ENCODE assay signal across 1 cellular context in the genomic region with DNA sequence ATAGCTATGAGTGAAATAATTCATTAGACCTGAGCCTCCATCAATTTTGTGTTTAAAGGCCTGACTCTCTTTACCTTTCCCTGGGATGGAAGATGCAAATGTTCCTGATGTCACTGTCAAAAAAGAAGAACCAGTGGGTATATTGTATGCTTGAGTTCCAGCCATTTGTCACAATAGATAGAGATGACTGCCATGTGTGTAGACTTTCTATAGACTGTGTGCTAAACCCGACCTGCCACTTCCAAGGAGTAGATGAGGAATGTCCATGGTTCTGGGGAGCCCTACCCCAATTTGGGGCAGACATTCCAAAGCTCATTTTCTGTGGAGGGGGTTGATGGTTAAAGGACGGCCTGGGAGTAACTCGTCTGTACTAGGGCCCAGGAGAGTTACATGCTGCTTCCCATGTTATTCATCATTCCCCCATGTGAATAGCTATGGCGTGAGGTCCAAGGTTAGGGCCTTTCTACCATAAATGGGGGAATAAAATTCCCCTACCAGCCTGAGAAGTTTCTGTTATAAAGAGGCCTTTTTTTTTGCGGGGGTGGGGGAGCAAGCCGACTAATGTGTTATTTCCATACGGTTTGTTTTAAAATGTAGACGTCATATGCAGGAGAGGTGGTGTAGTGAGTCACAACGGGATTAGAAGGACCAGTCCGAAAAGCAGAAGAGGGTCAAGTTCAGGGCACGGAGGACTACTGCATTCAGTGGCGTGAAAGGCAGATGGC.
A peak's percentile ranks its signal among the peaks of the same experiment; 100 is the strongest.
TF ChIP-seq lines count a peak whose summit lies in the region.

No MANE protein-coding gene starts in this region.

TF ChIP-seq in GM12878, 131 proteins besides CTCF, POLR2A, EP300 and RAD21 (continued from another document and continues in another):
- TF ChIP-seq NR2C2 (IDR thresholded peaks at IDR 0.05; ENCODE audit: borderline replicate concordance, control insufficient read depth, insufficient read length, low read depth) (no peak), CREM (IDR thresholded peaks at IDR 0.05; ENCODE audit: low read depth) (peak; percentile 87; the same call in 1 of the 2 replicates), IKZF1 (conservative IDR thresholded peaks at IDR 0.05) (peak; percentile 82), TBL1XR1 (IDR thresholded peaks at IDR 0.05; ENCODE audit: low read depth, low read length) (no peak), RAD51 (IDR thresholded peaks at IDR 0.05) (no peak), IRF4 (IDR thresholded peaks at IDR 0.05; ENCODE audit: low read depth, low read length) (peak; percentile 46; the same call in 1 of the 2 replicates), JUND (IDR thresholded peaks at IDR 0.05; ENCODE audit: low read depth, low read length) (no peak), ZNF24 (IDR thresholded peaks at IDR 0.05) (no peak), ZBED1 (IDR thresholded peaks at IDR 0.05; ENCODE audit: borderline replicate concordance) (0 out of 2 replicates have a peak, but pooled peaks have one; percentile 59), NFXL1 (IDR thresholded peaks at IDR 0.05; ENCODE audit: borderline replicate concordance) (no peak), EZH2 (IDR thresholded peaks at IDR 0.05; ENCODE audit: borderline replicate concordance, control insufficient read depth, low read depth, low read length) (no peak), HDAC6 (IDR thresholded peaks at IDR 0.05; ENCODE audit: unreplicated experiment) (no peak), MXI1 (IDR thresholded peaks at IDR 0.05; ENCODE audit: low read depth, low read length) (no peak), NFYA (IDR thresholded peaks at IDR 0.05; ENCODE audit: borderline replicate concordance, low read depth, low read length) (no peak), HDAC2 (IDR thresholded peaks at IDR 0.05) (no peak), MYB (IDR thresholded peaks at IDR 0.05; ENCODE audit: borderline replicate concordance, low read depth, low read length) (no peak), NFIC (IDR thresholded peaks at IDR 0.05; ENCODE audit: low read depth, low read length) (peak; percentile 89), NR2F1 (conservative IDR thresholded peaks at IDR 0.05) (peak; percentile 94), SP1 (IDR thresholded peaks at IDR 0.05; ENCODE audit: low read depth, low read length) (peak; percentile 28), BCL3 (IDR thresholded peaks at IDR 0.05; ENCODE audit: borderline replicate concordance, insufficient read depth, low read depth, low read length, poor library complexity, severe bottlenecking) (peak; percentile 81), RCOR1 (conservative IDR thresholded peaks at IDR 0.05; ENCODE audit: low read depth, low read length) (no peak), STAT1 (conservative IDR thresholded peaks at IDR 0.05) (no peak), MTA2 (IDR thresholded peaks at IDR 0.05; ENCODE audit: low read depth) (peak; percentile 64; the same call in 1 of the 2 replicates), TCF7 (IDR thresholded peaks at IDR 0.05; ENCODE audit: borderline replicate concordance) (peak; percentile 14; the same call in 1 of the 2 replicates), NBN (IDR thresholded peaks at IDR 0.05) (peak; percentile 75; the same call in 1 of the 2 replicates), POU2F2 (IDR thresholded peaks at IDR 0.05; ENCODE audit: borderline replicate concordance, low read depth, low read length) (no peak; the same call in 2 of the 3 replicates), BACH1 (IDR thresholded peaks at IDR 0.05; ENCODE audit: borderline replicate concordance) (no peak), KAT2A (conservative IDR thresholded peaks at IDR 0.05; ENCODE audit: control insufficient read depth, low read depth, low read length) (no peak), GABPA (IDR thresholded peaks at IDR 0.05; ENCODE audit: low read depth) (no peak), ZBTB11 (CRISPR knock-in tag; IDR thresholded peaks at IDR 0.05) (no peak)
- TF ChIP-seq, protein P1, sequence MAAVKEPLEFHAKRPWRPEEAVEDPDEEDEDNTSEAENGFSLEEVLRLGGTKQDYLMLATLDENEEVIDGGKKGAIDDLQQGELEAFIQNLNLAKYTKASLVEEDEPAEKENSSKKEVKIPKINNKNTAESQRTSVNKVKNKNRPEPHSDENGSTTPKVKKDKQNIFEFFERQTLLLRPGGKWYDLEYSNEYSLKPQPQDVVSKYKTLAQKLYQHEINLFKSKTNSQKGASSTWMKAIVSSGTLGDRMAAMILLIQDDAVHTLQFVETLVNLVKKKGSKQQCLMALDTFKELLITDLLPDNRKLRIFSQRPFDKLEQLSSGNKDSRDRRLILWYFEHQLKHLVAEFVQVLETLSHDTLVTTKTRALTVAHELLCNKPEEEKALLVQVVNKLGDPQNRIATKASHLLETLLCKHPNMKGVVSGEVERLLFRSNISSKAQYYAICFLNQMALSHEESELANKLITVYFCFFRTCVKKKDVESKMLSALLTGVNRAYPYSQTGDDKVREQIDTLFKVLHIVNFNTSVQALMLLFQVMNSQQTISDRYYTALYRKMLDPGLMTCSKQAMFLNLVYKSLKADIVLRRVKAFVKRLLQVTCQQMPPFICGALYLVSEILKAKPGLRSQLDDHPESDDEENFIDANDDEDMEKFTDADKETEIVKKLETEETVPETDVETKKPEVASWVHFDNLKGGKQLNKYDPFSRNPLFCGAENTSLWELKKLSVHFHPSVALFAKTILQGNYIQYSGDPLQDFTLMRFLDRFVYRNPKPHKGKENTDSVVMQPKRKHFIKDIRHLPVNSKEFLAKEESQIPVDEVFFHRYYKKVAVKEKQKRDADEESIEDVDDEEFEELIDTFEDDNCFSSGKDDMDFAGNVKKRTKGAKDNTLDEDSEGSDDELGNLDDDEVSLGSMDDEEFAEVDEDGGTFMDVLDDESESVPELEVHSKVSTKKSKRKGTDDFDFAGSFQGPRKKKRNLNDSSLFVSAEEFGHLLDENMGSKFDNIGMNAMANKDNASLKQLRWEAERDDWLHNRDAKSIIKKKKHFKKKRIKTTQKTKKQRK (IDR thresholded peaks at IDR 0.05; ENCODE audit: low read depth, low read length) = no peak
- TF ChIP-seq, protein P2, sequence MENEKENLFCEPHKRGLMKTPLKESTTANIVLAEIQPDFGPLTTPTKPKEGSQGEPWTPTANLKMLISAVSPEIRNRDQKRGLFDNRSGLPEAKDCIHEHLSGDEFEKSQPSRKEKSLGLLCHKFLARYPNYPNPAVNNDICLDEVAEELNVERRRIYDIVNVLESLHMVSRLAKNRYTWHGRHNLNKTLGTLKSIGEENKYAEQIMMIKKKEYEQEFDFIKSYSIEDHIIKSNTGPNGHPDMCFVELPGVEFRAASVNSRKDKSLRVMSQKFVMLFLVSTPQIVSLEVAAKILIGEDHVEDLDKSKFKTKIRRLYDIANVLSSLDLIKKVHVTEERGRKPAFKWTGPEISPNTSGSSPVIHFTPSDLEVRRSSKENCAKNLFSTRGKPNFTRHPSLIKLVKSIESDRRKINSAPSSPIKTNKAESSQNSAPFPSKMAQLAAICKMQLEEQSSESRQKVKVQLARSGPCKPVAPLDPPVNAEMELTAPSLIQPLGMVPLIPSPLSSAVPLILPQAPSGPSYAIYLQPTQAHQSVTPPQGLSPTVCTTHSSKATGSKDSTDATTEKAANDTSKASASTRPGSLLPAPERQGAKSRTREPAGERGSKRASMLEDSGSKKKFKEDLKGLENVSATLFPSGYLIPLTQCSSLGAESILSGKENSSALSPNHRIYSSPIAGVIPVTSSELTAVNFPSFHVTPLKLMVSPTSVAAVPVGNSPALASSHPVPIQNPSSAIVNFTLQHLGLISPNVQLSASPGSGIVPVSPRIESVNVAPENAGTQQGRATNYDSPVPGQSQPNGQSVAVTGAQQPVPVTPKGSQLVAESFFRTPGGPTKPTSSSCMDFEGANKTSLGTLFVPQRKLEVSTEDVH (IDR thresholded peaks at IDR 0.05; ENCODE audit: low read depth, partially characterized antibody) = no peak
- TF ChIP-seq, protein P3, sequence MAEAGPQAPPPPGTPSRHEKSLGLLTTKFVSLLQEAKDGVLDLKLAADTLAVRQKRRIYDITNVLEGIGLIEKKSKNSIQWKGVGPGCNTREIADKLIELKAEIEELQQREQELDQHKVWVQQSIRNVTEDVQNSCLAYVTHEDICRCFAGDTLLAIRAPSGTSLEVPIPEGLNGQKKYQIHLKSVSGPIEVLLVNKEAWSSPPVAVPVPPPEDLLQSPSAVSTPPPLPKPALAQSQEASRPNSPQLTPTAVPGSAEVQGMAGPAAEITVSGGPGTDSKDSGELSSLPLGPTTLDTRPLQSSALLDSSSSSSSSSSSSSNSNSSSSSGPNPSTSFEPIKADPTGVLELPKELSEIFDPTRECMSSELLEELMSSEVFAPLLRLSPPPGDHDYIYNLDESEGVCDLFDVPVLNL (IDR thresholded peaks at IDR 0.05; ENCODE audit: low read depth, low read length) = no peak
- TF ChIP-seq, protein P4, sequence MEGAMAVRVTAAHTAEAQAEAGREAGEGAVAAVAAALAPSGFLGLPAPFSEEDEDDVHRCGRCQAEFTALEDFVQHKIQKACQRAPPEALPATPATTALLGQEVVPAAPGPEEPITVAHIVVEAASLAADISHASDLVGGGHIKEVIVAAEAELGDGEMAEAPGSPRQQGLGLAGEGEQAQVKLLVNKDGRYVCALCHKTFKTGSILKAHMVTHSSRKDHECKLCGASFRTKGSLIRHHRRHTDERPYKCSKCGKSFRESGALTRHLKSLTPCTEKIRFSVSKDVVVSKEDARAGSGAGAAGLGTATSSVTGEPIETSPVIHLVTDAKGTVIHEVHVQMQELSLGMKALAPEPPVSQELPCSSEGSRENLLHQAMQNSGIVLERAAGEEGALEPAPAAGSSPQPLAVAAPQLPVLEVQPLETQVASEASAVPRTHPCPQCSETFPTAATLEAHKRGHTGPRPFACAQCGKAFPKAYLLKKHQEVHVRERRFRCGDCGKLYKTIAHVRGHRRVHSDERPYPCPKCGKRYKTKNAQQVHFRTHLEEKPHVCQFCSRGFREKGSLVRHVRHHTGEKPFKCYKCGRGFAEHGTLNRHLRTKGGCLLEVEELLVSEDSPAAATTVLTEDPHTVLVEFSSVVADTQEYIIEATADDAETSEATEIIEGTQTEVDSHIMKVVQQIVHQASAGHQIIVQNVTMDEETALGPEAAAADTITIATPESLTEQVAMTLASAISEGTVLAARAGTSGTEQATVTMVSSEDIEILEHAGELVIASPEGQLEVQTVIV (IDR thresholded peaks at IDR 0.05; ENCODE audit: borderline replicate concordance, partially characterized antibody) = no peak
- TF ChIP-seq, protein P5, sequence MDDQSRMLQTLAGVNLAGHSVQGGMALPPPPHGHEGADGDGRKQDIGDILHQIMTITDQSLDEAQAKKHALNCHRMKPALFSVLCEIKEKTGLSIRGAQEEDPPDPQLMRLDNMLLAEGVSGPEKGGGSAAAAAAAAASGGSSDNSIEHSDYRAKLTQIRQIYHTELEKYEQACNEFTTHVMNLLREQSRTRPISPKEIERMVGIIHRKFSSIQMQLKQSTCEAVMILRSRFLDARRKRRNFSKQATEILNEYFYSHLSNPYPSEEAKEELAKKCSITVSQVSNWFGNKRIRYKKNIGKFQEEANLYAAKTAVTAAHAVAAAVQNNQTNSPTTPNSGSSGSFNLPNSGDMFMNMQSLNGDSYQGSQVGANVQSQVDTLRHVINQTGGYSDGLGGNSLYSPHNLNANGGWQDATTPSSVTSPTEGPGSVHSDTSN (IDR thresholded peaks at IDR 0.05; ENCODE audit: insufficient replicate concordance, low read depth, low read length) = no peak
- TF ChIP-seq, protein P6, sequence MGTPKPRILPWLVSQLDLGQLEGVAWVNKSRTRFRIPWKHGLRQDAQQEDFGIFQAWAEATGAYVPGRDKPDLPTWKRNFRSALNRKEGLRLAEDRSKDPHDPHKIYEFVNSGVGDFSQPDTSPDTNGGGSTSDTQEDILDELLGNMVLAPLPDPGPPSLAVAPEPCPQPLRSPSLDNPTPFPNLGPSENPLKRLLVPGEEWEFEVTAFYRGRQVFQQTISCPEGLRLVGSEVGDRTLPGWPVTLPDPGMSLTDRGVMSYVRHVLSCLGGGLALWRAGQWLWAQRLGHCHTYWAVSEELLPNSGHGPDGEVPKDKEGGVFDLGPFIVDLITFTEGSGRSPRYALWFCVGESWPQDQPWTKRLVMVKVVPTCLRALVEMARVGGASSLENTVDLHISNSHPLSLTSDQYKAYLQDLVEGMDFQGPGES (IDR thresholded peaks at IDR 0.05) = no peak
- TF ChIP-seq, protein P7, sequence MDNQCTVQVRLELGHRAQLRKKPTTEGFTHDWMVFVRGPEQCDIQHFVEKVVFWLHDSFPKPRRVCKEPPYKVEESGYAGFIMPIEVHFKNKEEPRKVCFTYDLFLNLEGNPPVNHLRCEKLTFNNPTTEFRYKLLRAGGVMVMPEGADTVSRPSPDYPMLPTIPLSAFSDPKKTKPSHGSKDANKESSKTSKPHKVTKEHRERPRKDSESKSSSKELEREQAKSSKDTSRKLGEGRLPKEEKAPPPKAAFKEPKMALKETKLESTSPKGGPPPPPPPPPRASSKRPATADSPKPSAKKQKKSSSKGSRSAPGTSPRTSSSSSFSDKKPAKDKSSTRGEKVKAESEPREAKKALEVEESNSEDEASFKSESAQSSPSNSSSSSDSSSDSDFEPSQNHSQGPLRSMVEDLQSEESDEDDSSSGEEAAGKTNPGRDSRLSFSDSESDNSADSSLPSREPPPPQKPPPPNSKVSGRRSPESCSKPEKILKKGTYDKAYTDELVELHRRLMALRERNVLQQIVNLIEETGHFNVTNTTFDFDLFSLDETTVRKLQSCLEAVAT (IDR thresholded peaks at IDR 0.05) = no peak
